In genomic region chr19:16323532-16323931, GRCh38 we compare ENCODE assay signal across 13 cellular contexts. TPM values are rescaled to one million over a fixed set of nuclear protein-coding genes. Genes with fewer than 3 reads are reported as not detected.
DNase-seq lines count a peak whose midpoint lies in the region; ATAC-seq and TF ChIP-seq lines count a peak whose summit lies in the region.
"Had no signal": no experiment of that assay in that cellular context is flagged by ENCODE, and none has a peak within 500 bp of the region (broad histone marks: within the 10 kb centered on the region; RNA-seq: fewer than 3 reads in every experiment).

No MANE protein-coding gene starts in this region.

- H3K27me3 ChIP-seq in Peyer's patch: no peaks in the 10 kb centered on the region

- intact Hi-C loops in activated CD4-positive, alpha-beta T cell treated with anti-CD3 and anti-CD28 coated beads for 36 hours (cut with DNase I, micrococcal nuclease): loop anchor here in 1 of 2 experiments (5.0 kb wide), 1 partner anchor 41 kb away; no protein-coding TSS in a partner anchor

- H3K4me1 Mint-ChIP-seq in activated CD4-positive, alpha-beta T cell treated with anti-CD3 and anti-CD28 coated beads for 36 hours: peaks cover 32% of the 10 kb centered on the region
- H3K4me1 Mint-ChIP-seq in immature natural killer cell: peaks cover 16 to 20% of the 10 kb centered on the region in 2 donors
- peaks cover 36% of the 10 kb centered on the region for H3K4me1 Mint-ChIP-seq in stimulated activated effector memory CD8-positive, alpha-beta T cell treated with anti-CD3 and anti-CD28 coated beads, Interleukin-12 subunit alpha, Interleukin-12 subunit beta, amount 100 ng/mL, for 72 hours

- peaks cover 2% of the 10 kb centered on the region for H3K36me3 Mint-ChIP-seq in activated CD4-positive, alpha-beta T cell treated with anti-CD3 and anti-CD28 coated beads for 36 hours (ENCODE audit: low read depth)
- peaks cover 27 to 29% (median 29%) of the 10 kb centered on the region in 3 donors for H3K36me3 Mint-ChIP-seq in immature natural killer cell
- H3K36me3 Mint-ChIP-seq in stimulated activated effector memory CD8-positive, alpha-beta T cell treated with anti-CD3 and anti-CD28 coated beads, Interleukin-12 subunit alpha, Interleukin-12 subunit beta, amount 100 ng/mL, for 72 hours: peaks cover 30% of the 10 kb centered on the region

- H3K27me3 Mint-ChIP-seq in activated CD4-positive, alpha-beta T cell treated with anti-CD3 and anti-CD28 coated beads for 36 hours: peaks cover 23% of the 10 kb centered on the region
- peaks cover 39 to 56% (median 41%) of the 10 kb centered on the region in 3 donors for H3K27me3 Mint-ChIP-seq in immature natural killer cell (ENCODE audit: low read depth in 3 of 3)

- no peak overlapping the region for H3K27ac Mint-ChIP-seq in activated CD4-positive, alpha-beta T cell treated with anti-CD3 and anti-CD28 coated beads for 36 hours
- H3K27ac Mint-ChIP-seq in immature natural killer cell: peak overlapping the region; percentile 91 to 96 (median 94)
- peak overlapping the region; percentile 82 for H3K27ac Mint-ChIP-seq in stimulated activated effector memory CD8-positive, alpha-beta T cell treated with anti-CD3 and anti-CD28 coated beads, Interleukin-12 subunit alpha, Interleukin-12 subunit beta, amount 100 ng/mL, for 72 hours
- H3K27ac Mint-ChIP-seq: activated T-helper 17 cell treated with anti-CD3 and anti-CD28 coated beads, Interleukin-2, amount 50 U/mL, for 72 hours had no signal

- peak overlapping the region; percentile 21 for H3K4me3 Mint-ChIP-seq in activated CD4-positive, alpha-beta T cell treated with anti-CD3 and anti-CD28 coated beads for 36 hours
- H3K4me3 Mint-ChIP-seq in immature natural killer cell: peak overlapping the region in 3 of 5 donors; percentile 38 to 79 (median 55)
- peak overlapping the region; percentile 47 for H3K4me3 Mint-ChIP-seq in stimulated activated effector memory CD8-positive, alpha-beta T cell treated with anti-CD3 and anti-CD28 coated beads, Interleukin-12 subunit alpha, Interleukin-12 subunit beta, amount 100 ng/mL, for 72 hours

- H3K36me3 ChIP-seq in Peyer's patch: peaks cover 0 to 10% (median 0%) of the 10 kb centered on the region in 3 donors

- H3K9me3 Mint-ChIP-seq in activated CD4-positive, alpha-beta T cell treated with anti-CD3 and anti-CD28 coated beads for 36 hours (ENCODE audit: low read depth): no peaks in the 10 kb centered on the region
- H3K9me3 Mint-ChIP-seq in immature natural killer cell: peaks cover 0 to 9% (median 1%) of the 10 kb centered on the region in 6 donors
- H3K9me3 Mint-ChIP-seq in stimulated activated effector memory CD8-positive, alpha-beta T cell treated with anti-CD3 and anti-CD28 coated beads, Interleukin-12 subunit alpha, Interleukin-12 subunit beta, amount 100 ng/mL, for 72 hours: no peaks in the 10 kb centered on the region
- H3K9me3 Mint-ChIP-seq: activated T-helper 17 cell treated with anti-CD3 and anti-CD28 coated beads, Interleukin-2, amount 50 U/mL, for 72 hours had no signal

- no peak for TF ChIP-seq POLR2A in Peyer's patch (IDR thresholded peaks at IDR 0.05)

- no peak for TF ChIP-seq CTCF in Peyer's patch (IDR thresholded peaks at IDR 0.05)

- CTCF ChIA-PET in activated CD4-positive, alpha-beta T cell treated with anti-CD3 and anti-CD28 coated beads for 36 hours (lab: Charles Lee): interaction anchor here (0.7 to 1.0 kb wide), 2 partner anchors 10 to 490 kb away, joined by 3 read pairs; no protein-coding TSS in a partner anchor

- no peaks in the 10 kb centered on the region for H3K9me3 ChIP-seq in Peyer's patch

- ATAC-seq in activated CD4-positive, alpha-beta T cell treated with anti-CD3 and anti-CD28 coated beads for 36 hours: no peak
- no peak for ATAC-seq in stimulated activated effector memory CD8-positive, alpha-beta T cell treated with anti-CD3 and anti-CD28 coated beads, Interleukin-12 subunit alpha, Interleukin-12 subunit beta, amount 100 ng/mL, for 72 hours

- H3K4me1 ChIP-seq in Peyer's patch: peaks cover 2 to 21% (median 10%) of the 10 kb centered on the region in 4 donors

- no peak overlapping the region for H3K4me3 ChIP-seq in Peyer's patch

- POLR2A ChIA-PET in activated CD4-positive, alpha-beta T cell treated with anti-CD3 and anti-CD28 coated beads for 36 hours (lab: Charles Lee): no interaction called here

- peak overlapping the region in 3 of 4 donors; percentile 87 to 96 (median 90) for H3K27ac ChIP-seq in Peyer's patch

- no peak for DNase-seq in activated CD4-positive, alpha-beta T cell treated with anti-CD3 and anti-CD28 coated beads for 36 hours
- DNase-seq in activated CD4-positive, alpha-beta T cell treated with anti-CD3 and anti-CD28 coated beads, Interleukin-2, amount 50 U/mL, for 4 hours: no peak
- DNase-seq in Peyer's patch: no peak
- no peak for DNase-seq in immature natural killer cell
- DNase-seq in stimulated activated effector memory CD8-positive, alpha-beta T cell treated with anti-CD3 and anti-CD28 coated beads, Interleukin-12 subunit alpha, Interleukin-12 subunit beta, amount 100 ng/mL, for 72 hours (ENCODE audit: low spot score in 2 of 2): no peak
- no peak for DNase-seq in RPMI8226
- DNase-seq in activated CD4-positive, CD25-positive, alpha-beta regulatory T cell treated with anti-CD3 and anti-CD28 coated beads, Interleukin-2, amount 50 U/mL, for 72 hours: no peak
- no peak for DNase-seq in stimulated activated CD4-positive, alpha-beta T cell treated with anti-CD3 and anti-CD28 coated beads, Interleukin-15, amount 100 ng/mL, for 24 hours
- DNase-seq: 8988T, erythroblast, KBM-7, NCI-H774 had no signal

RNA-seq across cellular contexts. Expression of gene KLF2, which starts 1.1 kb away (rescaled TPM):
- total RNA-seq in activated CD4-positive, alpha-beta T cell treated with anti-CD3 and anti-CD28 coated beads for 36 hours: under 1 TPM; 0.57 to 0.90 TPM
- total RNA-seq in Peyer's patch: 100 to 1,000 TPM in 1 of 4 donors, 10 to 100 TPM in 3; 12.1 to 129 (median 37.2) TPM
- 100 to 1,000 TPM in 1 of 3 donors, 10 to 100 TPM in 2; 55.0 to 102 (median 91.0) TPM for polyA plus RNA-seq in immature natural killer cell

Comparison
In these comparisons a context has a peak if more than half of its experiments do, and no peak if none do; other contexts are left out.
1. RNA of gene KLF2, which starts 1.1 kb away (total RNA-seq): 12.1 to 129 TPM in Peyer's patch; 0.57 to 0.90 TPM in activated CD4-positive, alpha-beta T cell treated with anti-CD3 and anti-CD28 coated beads for 36 hours; every median in the first group is over 4 times any median in the second.
2. Peak in every context shown above with its lines, with median percentiles within 50 percentile points of each other: H3K4me3 Mint-ChIP-seq.